10 cellular contexts compared by ENCODE assay signal in the genomic region with DNA sequence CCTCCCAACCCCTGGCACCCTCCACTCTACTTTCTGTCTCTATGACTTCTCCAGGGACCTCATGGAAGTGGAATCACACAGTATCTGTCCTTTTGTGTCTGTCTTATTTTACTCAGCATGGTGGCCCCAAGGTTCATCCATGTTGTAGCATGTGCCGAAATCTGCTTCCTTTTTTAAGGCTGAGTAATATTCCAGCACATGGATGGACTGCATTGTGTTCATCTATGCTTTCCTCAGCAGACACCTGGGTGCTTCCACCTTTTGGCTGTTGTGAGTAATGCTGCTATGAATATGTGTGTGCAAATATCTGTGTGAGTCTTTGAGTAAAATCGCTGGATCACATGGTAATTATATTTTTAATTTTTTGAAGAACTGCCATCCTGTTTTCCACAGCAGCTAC. TPM values are rescaled to one million over a fixed set of nuclear protein-coding genes. Genes with fewer than 3 reads are reported as not detected.
DNase-seq lines count a peak whose midpoint lies in the region; ATAC-seq, FAIRE-seq and TF ChIP-seq lines count a peak whose summit lies in the region.
"Had no signal": no experiment of that assay in that cellular context is flagged by ENCODE, and none has a peak within 500 bp of the region (broad histone marks: within the 10 kb centered on the region; RNA-seq: fewer than 3 reads in every experiment).

No MANE protein-coding gene starts in this region.

- H3K36me3 Mint-ChIP-seq in effector memory CD8-positive, alpha-beta T cell (ENCODE audit: insufficient read depth), result peaks cover 18% of the 10 kb centered on the region

- peaks cover 32 to 41% of the 10 kb centered on the region in 2 donors for H3K4me1 Mint-ChIP-seq in effector memory CD8-positive, alpha-beta T cell (ENCODE audit: low read depth in 2 of 2)

- intact Hi-C loops in HepG2 (cut with micrococcal nuclease; ENCODE audit: unreplicated experiment), result no loop called here
- intact Hi-C loops in right lobe of liver (cut with DNase I), result no loop called here
- intact Hi-C loops in colonic mucosa (cut with DNase I), result no loop called here

- TF ChIP-seq POLR2A in HepG2 (IDR thresholded peaks at IDR 0.05; ENCODE audit: insufficient read depth in 1 of 2, low read depth in 2 of 2, low read length in 2 of 2) (no peak), right lobe of liver (IDR thresholded peaks at IDR 0.05) (no peak), upper lobe of left lung (IDR thresholded peaks at IDR 0.05) (no peak)

- TF ChIP-seq RAD21 in HepG2 (CRISPR knock-in tag; IDR thresholded peaks at IDR 0.05), result no peak

- H3K4me1 ChIP-seq in HepG2 (ENCODE audit: insufficient read depth, low read length), result peaks cover 67% of the 10 kb centered on the region
- peaks cover 0 to 34% (median 11%) of the 10 kb centered on the region in 4 donors for H3K4me1 ChIP-seq in right lobe of liver
- peaks cover 21% of the 10 kb centered on the region for H3K4me1 ChIP-seq in colonic mucosa
- H3K4me1 ChIP-seq in upper lobe of left lung, result peaks cover 36 to 57% (median 43%) of the 10 kb centered on the region in 4 donors

- CTCF ChIA-PET in HepG2 (lab: Yijun Ruan, JAX; ENCODE audit: low intra/inter-chr PET ratio, low total read pairs), result no interaction called here

- WGBS in HepG2 (ENCODE audit: low lambda C conversion rate), result 95% methylated on average over 2 of the region's 2 CpGs
- WGBS in right lobe of liver (ENCODE audit: insufficient coverage, low coverage, low lambda C conversion rate, missing lambda C conversion rate), result 85% methylated on average over 2 of the region's 2 CpGs
- 89 to 97% methylated on average over 2 of the region's 2 CpGs for WGBS in upper lobe of left lung, 2 donors

- POLR2A ChIA-PET in HepG2 (lab: Yijun Ruan, JAX), result interaction anchor here (1.0 kb wide), 1 partner anchor 184 kb away, joined by 3 read pairs; no protein-coding TSS in a partner anchor

- BruUV-seq in HepG2 (replicated peaks; lab: Mats Ljungman, UMichigan), result no TSS peak

- TF ChIP-seq EP300 in HepG2 (IDR thresholded peaks at IDR 0.05; ENCODE audit: low read depth in 2 of 2, low read length in 2 of 2) (no peak), HepG2 (CRISPR knock-in tag; IDR thresholded peaks at IDR 0.05; ENCODE audit: borderline replicate concordance) (no peak), upper lobe of left lung (IDR thresholded peaks at IDR 0.05) (no peak)

- H3K4me3 Mint-ChIP-seq in effector memory CD8-positive, alpha-beta T cell, result peak overlapping the region; percentile 44 to 83

- H3K27ac Mint-ChIP-seq in effector memory CD8-positive, alpha-beta T cell, result peak overlapping the region; percentile 25 to 79

- no peak overlapping the region for H3K27ac ChIP-seq in HepG2 (ENCODE audit: extremely low read length, insufficient read depth, low read length)
- H3K27ac ChIP-seq in right lobe of liver, result no peak overlapping the region
- no peak overlapping the region for H3K27ac ChIP-seq in colonic mucosa
- H3K27ac ChIP-seq in upper lobe of left lung, result peak overlapping the region in 2 of 4 donors; percentile 28 to 49

- H3K9me3 Mint-ChIP-seq in effector memory CD8-positive, alpha-beta T cell, result no peaks in the 10 kb centered on the region

- no peaks in the 10 kb centered on the region for H3K36me3 ChIP-seq in HepG2 (replicated peaks in 1 of 2; ENCODE audit: control insufficient read depth in 1 of 2, insufficient read depth in 2 of 2, low read length in 2 of 2)
- H3K36me3 ChIP-seq in right lobe of liver, result no peaks in the 10 kb centered on the region
- H3K36me3 ChIP-seq in colonic mucosa, result no peaks in the 10 kb centered on the region
- no peaks in the 10 kb centered on the region for H3K36me3 ChIP-seq in upper lobe of left lung

- peaks cover 11% of the 10 kb centered on the region; the same call in 1 of the 2 replicates for H4K20me1 ChIP-seq in HepG2 (ENCODE audit: insufficient read depth, low read length)

- peaks cover 14% of the 10 kb centered on the region for H3K79me2 ChIP-seq in HepG2 (ENCODE audit: insufficient read depth, low read length)

- H2AFZ ChIP-seq in HepG2 (ENCODE audit: low read length), result no peak overlapping the region

- ATAC-seq in HepG2, result no peak
- no peak for ATAC-seq in right lobe of liver
- ATAC-seq in effector memory CD8-positive, alpha-beta T cell (replicated peaks), result no peak
- ATAC-seq in HG02610 (IDR thresholded peaks at IDR 0.05; ENCODE audit: unreplicated experiment), result no peak
- no peak for ATAC-seq in upper lobe of left lung (ENCODE audit: low FRiP score in 2 of 2)

- in situ Hi-C loops in HepG2 (cut with HindIII; ENCODE audit: extremely low pct_ligation_motif_present, low pct_unique_long_range_greater_than_20kb), result no loop called here

- peak overlapping the region; percentile 52 for H3K4me2 ChIP-seq in HepG2 (ENCODE audit: low read depth, low read length)

- H3K9me3 ChIP-seq in HepG2 (ENCODE audit: low read length) (no peaks in the 10 kb centered on the region), right lobe of liver (no peaks in the 10 kb centered on the region), colonic mucosa (no peaks in the 10 kb centered on the region), upper lobe of left lung (no peaks in the 10 kb centered on the region)

- H3K27me3 ChIP-seq in HepG2 (ENCODE audit: control insufficient read depth in 1 of 2, insufficient read depth in 2 of 2, low read length in 2 of 2) (peaks cover 10 to 31% of the 10 kb centered on the region in 2 experiments), right lobe of liver (no peaks in the 10 kb centered on the region), colonic mucosa (no peaks in the 10 kb centered on the region), upper lobe of left lung (no peaks in the 10 kb centered on the region)

- DNase-seq in HepG2 (ENCODE audit: low spot score), result peak; percentile 20
- DNase-seq in right lobe of liver, result no peak
- peak; percentile 47 for DNase-seq in OCI-M1 (lab: John Stamatoyannopoulos, UW)
- DNase-seq in effector memory CD8-positive, alpha-beta T cell, result no peak
- no peak for DNase-seq in colonic mucosa
- DNase-seq in NCI-H2196 (lab: John Stamatoyannopoulos, UW; ENCODE audit: unreplicated experiment), result no peak
- no peak for DNase-seq in upper lobe of left lung

- peak; percentile 28 for FAIRE-seq in HepG2 (lab: Jason Lieb, UNC)

- TF ChIP-seq CTCF in HepG2 (CRISPR knock-in tag; IDR thresholded peaks at IDR 0.05) (no peak), right lobe of liver (IDR thresholded peaks at IDR 0.05) (no peak), colonic mucosa (IDR thresholded peaks at IDR 0.05) (no peak), upper lobe of left lung (IDR thresholded peaks at IDR 0.05) (no peak)

- no peaks in the 10 kb centered on the region for H3K27me3 Mint-ChIP-seq in effector memory CD8-positive, alpha-beta T cell

- H3K9ac ChIP-seq in HepG2 (ENCODE audit: insufficient read depth, low read depth, low read length) (no peak overlapping the region), colonic mucosa (ENCODE audit: low read depth in 2 of 2, low read length in 2 of 2) (no peak overlapping the region)

- H3K4me3 ChIP-seq in HepG2 (replicated peaks in 1 of 3; ENCODE audit: insufficient read depth in 1 of 3, low read depth in 2 of 3, low read length in 3 of 3) (no peak overlapping the region), right lobe of liver (no peak overlapping the region), colonic mucosa (no peak overlapping the region), upper lobe of left lung (no peak overlapping the region)

RNA-seq across cellular contexts. Expression of a gene that starts 1.6 kb away (rescaled TPM):
- 87.6 and 106 TPM in 2 replicates for total RNA-seq in HepG2 (2016; rRNA removed; fragmentation: Illumina TruSeq; extraction: Trizol)
- total RNA-seq in HepG2 (2016; cell fraction: cytosol; rRNA removed; fragmentation: Illumina TruSeq; extraction: Trizol; ENCODE audit: low read depth), result 13.9 and 14.6 TPM in 2 replicates
- total RNA-seq in HepG2 (2016; cell fraction: insoluble cytoplasmic fraction; rRNA removed; fragmentation: Illumina TruSeq; extraction: Trizol), result 76.5 and 112 TPM in 2 replicates
- 27.9 TPM in 2 replicates for total RNA-seq in HepG2 (2016; cell fraction: membrane; rRNA removed; fragmentation: Illumina TruSeq; extraction: Trizol)
- total RNA-seq in HepG2 (2016; cell fraction: nucleus; rRNA removed; fragmentation: Illumina TruSeq; extraction: Trizol), result 51.1 and 56.0 TPM in 2 replicates
- 92.8 and 113 TPM in 2 replicates for polyA plus RNA-seq in HepG2 (2011; rRNA removed)
- 71.8 and 109 TPM in 2 replicates for polyA plus RNA-seq in HepG2 (2011; cell fraction: cytosol; rRNA removed)
- 444 and 640 TPM in 2 replicates for polyA plus RNA-seq in HepG2 (2011; cell fraction: nucleus; rRNA removed)
- 83.1 and 108 TPM in 2 replicates for polyA plus RNA-seq in HepG2 (2012)
- 10.0 and 11.5 TPM in 2 replicates for polyA plus RNA-seq in HepG2 (2016; cell fraction: cytosol; fragmentation: Illumina TruSeq; extraction: Trizol; ENCODE audit: low read depth)
- polyA plus RNA-seq in HepG2 (2016; cell fraction: insoluble cytoplasmic fraction; fragmentation: Illumina TruSeq; extraction: Trizol; ENCODE audit: low read depth), result 69.5 and 87.4 TPM in 2 replicates
- 16.7 and 19.2 TPM in 2 replicates for polyA plus RNA-seq in HepG2 (2016; cell fraction: membrane; fragmentation: Illumina TruSeq; extraction: Trizol; ENCODE audit: low read depth)
- polyA plus RNA-seq in HepG2 (2016; cell fraction: nucleus; fragmentation: Illumina TruSeq; extraction: Trizol; ENCODE audit: insufficient read depth, low read depth), result 107 and 115 TPM in 2 replicates
- 90.7 and 203 TPM in 2 replicates for polyA minus RNA-seq in HepG2 (2011; rRNA and poly(A)+ RNA removed; ENCODE audit: low replicate concordance)
- polyA minus RNA-seq in HepG2 (2011; cell fraction: cytosol; rRNA and poly(A)+ RNA removed), result 72.1 and 83.6 TPM in 2 replicates
- 51.9 and 52.8 TPM in 2 replicates for polyA minus RNA-seq in HepG2 (2011; cell fraction: nucleus; rRNA and poly(A)+ RNA removed)
- total RNA-seq in right lobe of liver, result 10 to 100 TPM; 68.3 to 97.6 (median 73.7) TPM
- total RNA-seq in colonic mucosa, result 100 to 1,000 TPM; 300 to 332 TPM
- total RNA-seq in upper lobe of left lung, result 100 to 1,000 TPM in 5 of 6 donors, 10 to 100 TPM in 1; 69.8 to 157 (median 135) TPM

RNA-seq across cellular contexts. Expression of a gene that starts 12.6 kb away (rescaled TPM):
- total RNA-seq in HepG2 (2016; rRNA removed; fragmentation: Illumina TruSeq; extraction: Trizol), result not detected in 2 replicates
- total RNA-seq in HepG2 (2016; cell fraction: cytosol; rRNA removed; fragmentation: Illumina TruSeq; extraction: Trizol; ENCODE audit: low read depth), result not detected in 2 replicates
- not detected in 2 replicates for total RNA-seq in HepG2 (2016; cell fraction: insoluble cytoplasmic fraction; rRNA removed; fragmentation: Illumina TruSeq; extraction: Trizol)
- not detected in 2 replicates for total RNA-seq in HepG2 (2016; cell fraction: membrane; rRNA removed; fragmentation: Illumina TruSeq; extraction: Trizol)
- not detected in 2 replicates for total RNA-seq in HepG2 (2016; cell fraction: nucleus; rRNA removed; fragmentation: Illumina TruSeq; extraction: Trizol)
- polyA plus RNA-seq in HepG2 (2011; rRNA removed), result not detected in 2 replicates
- not detected in 2 replicates for polyA plus RNA-seq in HepG2 (2011; cell fraction: cytosol; rRNA removed)
- not detected in 2 replicates for polyA plus RNA-seq in HepG2 (2011; cell fraction: nucleus; rRNA removed)
- polyA plus RNA-seq in HepG2 (2012), result not detected in 2 replicates
- not detected in 2 replicates for polyA plus RNA-seq in HepG2 (2016; cell fraction: cytosol; fragmentation: Illumina TruSeq; extraction: Trizol; ENCODE audit: low read depth)
- not detected in 2 replicates for polyA plus RNA-seq in HepG2 (2016; cell fraction: insoluble cytoplasmic fraction; fragmentation: Illumina TruSeq; extraction: Trizol; ENCODE audit: low read depth)
- not detected in 2 replicates for polyA plus RNA-seq in HepG2 (2016; cell fraction: membrane; fragmentation: Illumina TruSeq; extraction: Trizol; ENCODE audit: low read depth)
- polyA plus RNA-seq in HepG2 (2016; cell fraction: nucleus; fragmentation: Illumina TruSeq; extraction: Trizol; ENCODE audit: insufficient read depth, low read depth), result not detected in 2 replicates
- polyA minus RNA-seq in HepG2 (2011; rRNA and poly(A)+ RNA removed; ENCODE audit: low replicate concordance), result 0.07 TPM in 1 of 2 replicates, not detected in the other
- not detected in 2 replicates for polyA minus RNA-seq in HepG2 (2011; cell fraction: cytosol; rRNA and poly(A)+ RNA removed)
- not detected in 2 replicates for polyA minus RNA-seq in HepG2 (2011; cell fraction: nucleus; rRNA and poly(A)+ RNA removed)
- not detected for total RNA-seq in right lobe of liver
- under 1 TPM in 1 of 2 donors, not detected in 1; 0.11 TPM for total RNA-seq in colonic mucosa
- not detected for total RNA-seq in upper lobe of left lung
- total RNA-seq: fibroblast of villous mesenchyme had no signal

RNA-seq across cellular contexts. Expression of a gene that starts 36.6 kb away (rescaled TPM):
- 1.7 TPM in 1 of 2 replicates, not detected in the other for total RNA-seq in HepG2 (2016; rRNA removed; fragmentation: Illumina TruSeq; extraction: Trizol)
- total RNA-seq in HepG2 (2016; cell fraction: cytosol; rRNA removed; fragmentation: Illumina TruSeq; extraction: Trizol; ENCODE audit: low read depth), result 1.1 and 1.6 TPM in 2 replicates
- 1.00 TPM in 1 of 2 replicates, not detected in the other for total RNA-seq in HepG2 (2016; cell fraction: insoluble cytoplasmic fraction; rRNA removed; fragmentation: Illumina TruSeq; extraction: Trizol)
- total RNA-seq in HepG2 (2016; cell fraction: membrane; rRNA removed; fragmentation: Illumina TruSeq; extraction: Trizol), result 0.43 and 1.0 TPM in 2 replicates
- total RNA-seq in HepG2 (2016; cell fraction: nucleus; rRNA removed; fragmentation: Illumina TruSeq; extraction: Trizol), result not detected in 2 replicates
- 0.75 and 1.4 TPM in 2 replicates for polyA plus RNA-seq in HepG2 (2011; rRNA removed)
- polyA plus RNA-seq in HepG2 (2011; cell fraction: cytosol; rRNA removed), result 0.68 and 0.91 TPM in 2 replicates
- polyA plus RNA-seq in HepG2 (2011; cell fraction: nucleus; rRNA removed), result 1.1 TPM in 1 of 2 replicates, not detected in the other
- 1.4 and 2.8 TPM in 2 replicates for polyA plus RNA-seq in HepG2 (2012)
- 0.92 and 3.0 TPM in 2 replicates for polyA plus RNA-seq in HepG2 (2016; cell fraction: cytosol; fragmentation: Illumina TruSeq; extraction: Trizol; ENCODE audit: low read depth)
- polyA plus RNA-seq in HepG2 (2016; cell fraction: insoluble cytoplasmic fraction; fragmentation: Illumina TruSeq; extraction: Trizol; ENCODE audit: low read depth), result 1.4 TPM in 1 of 2 replicates, not detected in the other
- 0.76 and 1.1 TPM in 2 replicates for polyA plus RNA-seq in HepG2 (2016; cell fraction: membrane; fragmentation: Illumina TruSeq; extraction: Trizol; ENCODE audit: low read depth)
- polyA plus RNA-seq in HepG2 (2016; cell fraction: nucleus; fragmentation: Illumina TruSeq; extraction: Trizol; ENCODE audit: insufficient read depth, low read depth), result not detected in 2 replicates
- not detected in 2 replicates for polyA minus RNA-seq in HepG2 (2011; rRNA and poly(A)+ RNA removed; ENCODE audit: low replicate concordance)
- not detected in 2 replicates for polyA minus RNA-seq in HepG2 (2011; cell fraction: cytosol; rRNA and poly(A)+ RNA removed)
- not detected in 2 replicates for polyA minus RNA-seq in HepG2 (2011; cell fraction: nucleus; rRNA and poly(A)+ RNA removed)
- 1 to 10 TPM in 2 of 6 experiments, under 1 TPM in 1, not detected in 3; 0.29 to 2.3 (median 1.4) TPM for total RNA-seq in right lobe of liver
- total RNA-seq in colonic mucosa, result not detected
- not detected for total RNA-seq in upper lobe of left lung
- total RNA-seq: fibroblast of villous mesenchyme, mucosa of gallbladder had no signal

RNA-seq across cellular contexts. Expression of a gene that starts 40.9 kb away (rescaled TPM):
- total RNA-seq in HepG2 (2016; rRNA removed; fragmentation: Illumina TruSeq; extraction: Trizol) (13.1 and 20.1 TPM in 2 replicates), right lobe of liver (10 to 100 TPM in 4 of 6 experiments, 1 to 10 TPM in 2; 6.9 to 15.4 (median 13.1) TPM), colonic mucosa (10 to 100 TPM; 19.8 to 21.4 TPM), upper lobe of left lung (10 to 100 TPM; 34.4 to 85.9 (median 48.4) TPM)
- total RNA-seq in HepG2 (2016; cell fraction: cytosol; rRNA removed; fragmentation: Illumina TruSeq; extraction: Trizol; ENCODE audit: low read depth), result 16.2 and 18.7 TPM in 2 replicates
- 11.7 and 23.2 TPM in 2 replicates for total RNA-seq in HepG2 (2016; cell fraction: insoluble cytoplasmic fraction; rRNA removed; fragmentation: Illumina TruSeq; extraction: Trizol)
- total RNA-seq in HepG2 (2016; cell fraction: membrane; rRNA removed; fragmentation: Illumina TruSeq; extraction: Trizol), result 22.7 and 31.0 TPM in 2 replicates
- 15.4 and 16.3 TPM in 2 replicates for total RNA-seq in HepG2 (2016; cell fraction: nucleus; rRNA removed; fragmentation: Illumina TruSeq; extraction: Trizol)
- 8.0 and 13.1 TPM in 2 replicates for polyA plus RNA-seq in HepG2 (2011; rRNA removed)
- polyA plus RNA-seq in HepG2 (2011; cell fraction: cytosol; rRNA removed), result 6.8 and 14.6 TPM in 2 replicates
- 84.7 and 108 TPM in 2 replicates for polyA plus RNA-seq in HepG2 (2011; cell fraction: nucleus; rRNA removed)
- 7.4 and 9.9 TPM in 2 replicates for polyA plus RNA-seq in HepG2 (2012)
- polyA plus RNA-seq in HepG2 (2016; cell fraction: cytosol; fragmentation: Illumina TruSeq; extraction: Trizol; ENCODE audit: low read depth), result 17.7 and 23.4 TPM in 2 replicates
- polyA plus RNA-seq in HepG2 (2016; cell fraction: insoluble cytoplasmic fraction; fragmentation: Illumina TruSeq; extraction: Trizol; ENCODE audit: low read depth), result 12.0 and 13.3 TPM in 2 replicates
- 19.5 and 21.9 TPM in 2 replicates for polyA plus RNA-seq in HepG2 (2016; cell fraction: membrane; fragmentation: Illumina TruSeq; extraction: Trizol; ENCODE audit: low read depth)
- 26.7 and 31.2 TPM in 2 replicates for polyA plus RNA-seq in HepG2 (2016; cell fraction: nucleus; fragmentation: Illumina TruSeq; extraction: Trizol; ENCODE audit: insufficient read depth, low read depth)
- polyA minus RNA-seq in HepG2 (2011; rRNA and poly(A)+ RNA removed; ENCODE audit: low replicate concordance), result 3.6 and 9.9 TPM in 2 replicates
- 3.6 and 4.5 TPM in 2 replicates for polyA minus RNA-seq in HepG2 (2011; cell fraction: cytosol; rRNA and poly(A)+ RNA removed)
- polyA minus RNA-seq in HepG2 (2011; cell fraction: nucleus; rRNA and poly(A)+ RNA removed), result 13.3 and 17.1 TPM in 2 replicates

RNA-seq across cellular contexts. Expression of a gene that starts 55.1 kb away (rescaled TPM):
- total RNA-seq in HepG2 (2016; rRNA removed; fragmentation: Illumina TruSeq; extraction: Trizol) (0.07 TPM in 1 of 2 replicates, not detected in the other), right lobe of liver (1 to 10 TPM in 4 of 6 experiments, under 1 TPM in 2; 0.92 to 2.0 (median 1.2) TPM), colonic mucosa (1 to 10 TPM; 2.6 to 4.2 TPM), upper lobe of left lung (10 to 100 TPM in 4 of 6 donors, 1 to 10 TPM in 2; 2.2 to 37.7 (median 12.7) TPM)
- total RNA-seq in HepG2 (2016; cell fraction: cytosol; rRNA removed; fragmentation: Illumina TruSeq; extraction: Trizol; ENCODE audit: low read depth), result not detected in 2 replicates
- total RNA-seq in HepG2 (2016; cell fraction: insoluble cytoplasmic fraction; rRNA removed; fragmentation: Illumina TruSeq; extraction: Trizol), result 0.09 TPM in 1 of 2 replicates, not detected in the other
- 0.14 TPM in 1 of 2 replicates, not detected in the other for total RNA-seq in HepG2 (2016; cell fraction: membrane; rRNA removed; fragmentation: Illumina TruSeq; extraction: Trizol)
- not detected in 2 replicates for total RNA-seq in HepG2 (2016; cell fraction: nucleus; rRNA removed; fragmentation: Illumina TruSeq; extraction: Trizol)
- 0.09 and 0.20 TPM in 2 replicates for polyA plus RNA-seq in HepG2 (2011; rRNA removed)
- 0.05 and 0.06 TPM in 2 replicates for polyA plus RNA-seq in HepG2 (2011; cell fraction: cytosol; rRNA removed)
- polyA plus RNA-seq in HepG2 (2011; cell fraction: nucleus; rRNA removed), result 0.37 and 0.55 TPM in 2 replicates
- 0.27 and 0.31 TPM in 2 replicates for polyA plus RNA-seq in HepG2 (2012)
- polyA plus RNA-seq in HepG2 (2016; cell fraction: cytosol; fragmentation: Illumina TruSeq; extraction: Trizol; ENCODE audit: low read depth), result 0.08 TPM in 1 of 2 replicates, not detected in the other
- 0.14 TPM in 1 of 2 replicates, not detected in the other for polyA plus RNA-seq in HepG2 (2016; cell fraction: insoluble cytoplasmic fraction; fragmentation: Illumina TruSeq; extraction: Trizol; ENCODE audit: low read depth)
- polyA plus RNA-seq in HepG2 (2016; cell fraction: membrane; fragmentation: Illumina TruSeq; extraction: Trizol; ENCODE audit: low read depth), result 0.18 TPM in 1 of 2 replicates, not detected in the other
- 0.11 and 0.37 TPM in 2 replicates for polyA plus RNA-seq in HepG2 (2016; cell fraction: nucleus; fragmentation: Illumina TruSeq; extraction: Trizol; ENCODE audit: insufficient read depth, low read depth)
- polyA minus RNA-seq in HepG2 (2011; rRNA and poly(A)+ RNA removed; ENCODE audit: low replicate concordance), result 0.02 and 11.4 TPM in 2 replicates
- polyA minus RNA-seq in HepG2 (2011; cell fraction: cytosol; rRNA and poly(A)+ RNA removed), result 0.70 TPM in 1 of 2 replicates, not detected in the other
- 0.26 and 0.50 TPM in 2 replicates for polyA minus RNA-seq in HepG2 (2011; cell fraction: nucleus; rRNA and poly(A)+ RNA removed)

Comparison
In these comparisons a context has a peak if more than half of its experiments do, and no peak if none do; other contexts are left out.
1. DNase-seq: peak in HepG2 (single experiment) and OCI-M1 (single experiment); none in right lobe of liver (0 of 3), effector memory CD8-positive, alpha-beta T cell (0 of 3), colonic mucosa (single experiment), NCI-H2196 (single experiment) and upper lobe of left lung (0 of 2).